In the genomic region with DNA sequence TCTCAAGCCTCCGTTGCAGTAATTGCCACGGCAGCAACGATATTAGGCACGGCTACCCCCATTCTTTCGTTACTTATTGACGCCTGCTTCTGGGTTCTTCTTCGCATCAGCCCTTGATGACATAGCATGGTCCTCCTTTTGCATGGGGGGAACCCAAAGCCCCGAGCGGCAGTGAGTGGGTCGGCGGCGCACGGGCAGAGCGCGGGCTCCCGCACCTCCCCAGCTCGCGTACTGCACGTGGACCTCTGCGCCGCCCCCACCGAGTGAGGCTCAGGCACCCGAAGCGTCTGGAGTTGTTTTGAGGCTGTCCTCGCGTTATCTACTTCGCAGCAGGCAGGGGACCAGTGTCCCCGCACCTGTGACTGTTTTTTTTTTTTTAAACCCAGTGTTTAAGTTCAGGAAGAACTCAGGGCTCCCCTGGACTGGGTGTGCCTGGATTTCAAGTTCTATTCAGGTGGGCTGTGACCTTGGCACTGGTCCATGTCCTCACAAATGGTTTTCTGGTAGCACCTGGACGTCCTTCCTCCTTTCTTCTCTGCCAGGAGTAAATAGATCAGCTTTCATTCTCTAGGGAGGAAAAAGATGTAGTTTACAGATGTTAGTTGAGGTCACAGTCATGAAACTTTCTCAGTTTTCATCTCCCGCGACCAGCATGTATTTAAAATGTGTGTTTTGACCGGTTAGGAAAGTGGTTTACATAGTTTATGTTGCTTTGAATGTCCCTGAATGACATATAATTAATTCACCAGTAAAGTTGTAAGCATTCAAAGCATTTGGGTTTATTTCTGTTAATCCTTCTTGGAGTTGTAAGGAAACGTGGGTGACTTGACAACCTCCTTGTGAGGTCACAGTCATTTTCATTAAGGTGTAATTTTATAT, we compare ENCODE assay signal across 8 cellular contexts. TPM values are rescaled to one million over a fixed set of nuclear protein-coding genes. Genes with fewer than 3 reads are reported as not detected.
DNase-seq lines count a peak whose midpoint lies in the region; TF ChIP-seq lines count a peak whose summit lies in the region.

No MANE protein-coding gene starts in this region.

- H3K4me1 ChIP-seq in ectodermal cell (ENCODE audit: control insufficient read depth, insufficient read depth, low read length) (peaks cover 5% of the 10 kb centered on the region), thyroid gland (peaks cover 8 to 14% of the 10 kb centered on the region in 2 donors)

- no peaks in the 10 kb centered on the region for H3K9me3 Mint-ChIP-seq in activated CD4-positive, alpha-beta T cell treated with anti-CD3 and anti-CD28 coated beads, Interleukin-2, amount 10 ng/mL, durations not matched to agents 24 days and 14 days
- no peaks in the 10 kb centered on the region for H3K9me3 Mint-ChIP-seq in osteocyte (ENCODE audit: unreplicated experiment)

- DNase-seq in activated CD4-positive, alpha-beta T cell treated with anti-CD3 and anti-CD28 coated beads, Interleukin-2, amount 10 ng/mL, durations not matched to agents 24 days and 14 days: no peak
- no peak for DNase-seq in activated CD4-positive, alpha-beta T cell treated with anti-CD3 and anti-CD28 coated beads, Interleukin-2, amount 50 U/mL, for 1 hour
- DNase-seq in NCI-H69 (lab: John Stamatoyannopoulos, UW) (peak; percentile 99), osteocyte (ENCODE audit: extremely low spot score, unreplicated experiment) (no peak), SIG-M5 (lab: John Stamatoyannopoulos, UW) (no peak), pons (ENCODE audit: low spot score) (no peak), thyroid gland (no peak)

- 9% methylated on average over 33 of the region's 33 CpGs for WGBS in ectodermal cell, 2 experiments
- 10 to 12% methylated on average over 30 to 31 of the region's 33 CpGs for WGBS in thyroid gland, 2 donors

- no peak overlapping the region for H3K27ac Mint-ChIP-seq in activated CD4-positive, alpha-beta T cell treated with anti-CD3 and anti-CD28 coated beads, Interleukin-2, amount 10 ng/mL, durations not matched to agents 24 days and 14 days
- no peak overlapping the region for H3K27ac Mint-ChIP-seq in osteocyte (ENCODE audit: unreplicated experiment)

- H3K9me3 ChIP-seq in ectodermal cell (ENCODE audit: control insufficient read depth, low read length): no peaks in the 10 kb centered on the region
- H3K9me3 ChIP-seq in thyroid gland: no peaks in the 10 kb centered on the region

- peaks cover 80% of the 10 kb centered on the region for H3K27me3 ChIP-seq in ectodermal cell (ENCODE audit: control insufficient read depth, insufficient read depth, low read length, poor library complexity, severe bottlenecking)
- peaks cover 8% of the 10 kb centered on the region for H3K27me3 ChIP-seq in thyroid gland

- peaks cover 71% of the 10 kb centered on the region for H3K27me3 Mint-ChIP-seq in activated CD4-positive, alpha-beta T cell treated with anti-CD3 and anti-CD28 coated beads, Interleukin-2, amount 10 ng/mL, durations not matched to agents 24 days and 14 days
- H3K27me3 Mint-ChIP-seq in osteocyte (ENCODE audit: unreplicated experiment): peaks cover 77% of the 10 kb centered on the region

- TF ChIP-seq POLR2A in thyroid gland (IDR thresholded peaks at IDR 0.05): no peak

- no peaks in the 10 kb centered on the region for H3K36me3 ChIP-seq in ectodermal cell (ENCODE audit: control insufficient read depth, insufficient read depth, low read length)
- no peaks in the 10 kb centered on the region for H3K36me3 ChIP-seq in thyroid gland

- H3K4me3 Mint-ChIP-seq in activated CD4-positive, alpha-beta T cell treated with anti-CD3 and anti-CD28 coated beads, Interleukin-2, amount 10 ng/mL, durations not matched to agents 24 days and 14 days: peak overlapping the region; percentile 77
- H3K4me3 Mint-ChIP-seq in osteocyte (ENCODE audit: unreplicated experiment): peak overlapping the region; percentile 63

- H3K27ac ChIP-seq in ectodermal cell (ENCODE audit: insufficient read depth, low read depth, low read length, poor library complexity, severe bottlenecking) (no peak overlapping the region), thyroid gland (no peak overlapping the region)

- H3K4me3 ChIP-seq in ectodermal cell (ENCODE audit: insufficient read depth, low read depth, low read length) (peak overlapping the region; percentile 25), thyroid gland (replicated peaks in 1 of 3) (peak overlapping the region in 1 of 3 donors; percentile 26)

- peaks cover 8% of the 10 kb centered on the region for H3K4me1 Mint-ChIP-seq in activated CD4-positive, alpha-beta T cell treated with anti-CD3 and anti-CD28 coated beads, Interleukin-2, amount 10 ng/mL, durations not matched to agents 24 days and 14 days
- H3K4me1 Mint-ChIP-seq in osteocyte (ENCODE audit: unreplicated experiment): peaks cover 14% of the 10 kb centered on the region

- intact Hi-C loops in activated CD4-positive, alpha-beta T cell treated with anti-CD3 and anti-CD28 coated beads, Interleukin-2, amount 10 ng/mL, durations not matched to agents 24 days and 14 days (cut with micrococcal nuclease): no loop called here
- intact Hi-C loops in thyroid gland (cut with DNase I): no loop called here

- H3K36me3 Mint-ChIP-seq in activated CD4-positive, alpha-beta T cell treated with anti-CD3 and anti-CD28 coated beads, Interleukin-2, amount 10 ng/mL, durations not matched to agents 24 days and 14 days (ENCODE audit: low read depth): no peaks in the 10 kb centered on the region
- H3K36me3 Mint-ChIP-seq in osteocyte (ENCODE audit: unreplicated experiment): no peaks in the 10 kb centered on the region

- TF ChIP-seq CTCF in osteocyte (IDR thresholded peaks at IDR 0.05): no peak
- no peak for TF ChIP-seq CTCF in thyroid gland (IDR thresholded peaks at IDR 0.05)

RNA-seq across cellular contexts. Expression of a gene that starts 1.4 kb away (rescaled TPM):
- not detected in 2 replicates for total RNA-seq in activated CD4-positive, alpha-beta T cell treated with anti-CD3 and anti-CD28 coated beads, Interleukin-2, amount 10 ng/mL, durations not matched to agents 24 days and 14 days
- 0.52 TPM for polyA plus RNA-seq in ectodermal cell (2013, experiment 1 of 4)
- polyA plus RNA-seq in ectodermal cell (2013, experiment 2 of 4): 0.84 TPM
- 0.64 TPM for polyA plus RNA-seq in ectodermal cell (2013, experiment 3 of 4)
- 1.0 TPM for polyA plus RNA-seq in ectodermal cell (2013, experiment 4 of 4)
- not detected in 2 replicates for total RNA-seq in osteocyte
- not detected for total RNA-seq in thyroid gland

RNA-seq across cellular contexts. Expression of a gene that starts 37.2 kb away (rescaled TPM):
- not detected in 2 replicates for total RNA-seq in activated CD4-positive, alpha-beta T cell treated with anti-CD3 and anti-CD28 coated beads, Interleukin-2, amount 10 ng/mL, durations not matched to agents 24 days and 14 days
- polyA plus RNA-seq in ectodermal cell (2013, experiment 1 of 4): not detected
- not detected for polyA plus RNA-seq in ectodermal cell (2013, experiment 2 of 4)
- not detected for polyA plus RNA-seq in ectodermal cell (2013, experiment 3 of 4)
- not detected for polyA plus RNA-seq in ectodermal cell (2013, experiment 4 of 4)
- total RNA-seq in osteocyte (not detected in 2 replicates), thyroid gland (under 1 TPM in 3 of 4 donors, not detected in 1; 0.13 to 0.88 (median 0.67) TPM)
